ENCODE assay signal across 19 cellular contexts in genomic region chr12:58530421-58531067, GRCh38.
A peak's percentile ranks its signal among the peaks of the same experiment; 100 is the strongest.
DNase-seq lines count a peak whose midpoint lies in the region; ATAC-seq and TF ChIP-seq lines count a peak whose summit lies in the region.
"Had no signal": no experiment of that assay in that cellular context is flagged by ENCODE, and none has a peak within 500 bp of the region (broad histone marks: within the 10 kb centered on the region; RNA-seq: fewer than 3 reads in every experiment).

No MANE protein-coding gene starts in this region.

- POLR2A ChIA-PET in activated CD4-positive, alpha-beta T cell treated with anti-CD3 and anti-CD28 coated beads, Interleukin-2, amount 10 ng/mL, durations not matched to agents 7 days and 5 days (lab: Charles Lee) = no interaction called here

- peak overlapping the region; percentile 23 for H3K4me3 Mint-ChIP-seq in osteocyte (ENCODE audit: unreplicated experiment)
- H3K4me3 Mint-ChIP-seq in activated CD4-positive, alpha-beta T cell treated with anti-CD3 and anti-CD28 coated beads, Interleukin-2, amount 10 ng/mL, durations not matched to agents 7 days and 5 days = no peak overlapping the region
- H3K4me3 Mint-ChIP-seq: endodermal cell; stimulated activated effector memory CD8-positive, alpha-beta T cell treated with anti-CD3 and anti-CD28 coated beads, Interleukin-12 subunit alpha, Interleukin-12 subunit beta, amount 100 ng/mL, for 72 hours had no signal

- no peak overlapping the region for H3K9ac ChIP-seq in Karpas-422 (ENCODE audit: low read length)

- H3K4me1 Mint-ChIP-seq in osteocyte (ENCODE audit: unreplicated experiment) = peaks cover 54% of the 10 kb centered on the region
- no peaks in the 10 kb centered on the region for H3K4me1 Mint-ChIP-seq in activated CD4-positive, alpha-beta T cell treated with anti-CD3 and anti-CD28 coated beads, Interleukin-2, amount 10 ng/mL, durations not matched to agents 7 days and 5 days
- H3K4me1 Mint-ChIP-seq: endodermal cell; stimulated activated effector memory CD8-positive, alpha-beta T cell treated with anti-CD3 and anti-CD28 coated beads, Interleukin-12 subunit alpha, Interleukin-12 subunit beta, amount 100 ng/mL, for 72 hours had no signal

- H3K27ac Mint-ChIP-seq in osteocyte (ENCODE audit: unreplicated experiment) = peak overlapping the region; percentile 91
- H3K27ac Mint-ChIP-seq in activated CD4-positive, alpha-beta T cell treated with anti-CD3 and anti-CD28 coated beads, Interleukin-2, amount 10 ng/mL, durations not matched to agents 7 days and 5 days = no peak overlapping the region
- H3K27ac Mint-ChIP-seq: endodermal cell; stimulated activated effector memory CD8-positive, alpha-beta T cell treated with anti-CD3 and anti-CD28 coated beads, Interleukin-12 subunit alpha, Interleukin-12 subunit beta, amount 100 ng/mL, for 72 hours had no signal

- H3K4me3 ChIP-seq in RWPE2 (ENCODE audit: severe bottlenecking) (no peak overlapping the region), Karpas-422 (ENCODE audit: low read length) (no peak overlapping the region)
- H3K4me3 ChIP-seq: lung had no signal

- ATAC-seq in RWPE2 (ENCODE audit: low read depth) = peak; percentile 51; the same call in 2 of the 3 replicates
- ATAC-seq: stimulated activated effector memory CD8-positive, alpha-beta T cell treated with anti-CD3 and anti-CD28 coated beads, Interleukin-12 subunit alpha, Interleukin-12 subunit beta, amount 100 ng/mL, for 72 hours had no signal

- TF ChIP-seq CTCF in RWPE2 (IDR thresholded peaks at IDR 0.05; ENCODE audit: poor library complexity, severe bottlenecking) (no peak), osteocyte (IDR thresholded peaks at IDR 0.05) (no peak)

- no peaks in the 10 kb centered on the region for H3K27me3 ChIP-seq in RWPE2 (ENCODE audit: insufficient read depth, poor library complexity, severe bottlenecking)
- no peaks in the 10 kb centered on the region for H3K27me3 ChIP-seq in Karpas-422 (ENCODE audit: low read length)

- no peaks in the 10 kb centered on the region for H3K27me3 Mint-ChIP-seq in osteocyte (ENCODE audit: unreplicated experiment)
- no peaks in the 10 kb centered on the region for H3K27me3 Mint-ChIP-seq in activated CD4-positive, alpha-beta T cell treated with anti-CD3 and anti-CD28 coated beads, Interleukin-2, amount 10 ng/mL, durations not matched to agents 7 days and 5 days

- H3K9me3 ChIP-seq in RWPE2 (ENCODE audit: severe bottlenecking) (no peaks in the 10 kb centered on the region), Karpas-422 (ENCODE audit: low read length) (no peaks in the 10 kb centered on the region)

- H3K4me1 ChIP-seq in RWPE2 (ENCODE audit: insufficient read depth, poor library complexity, severe bottlenecking) (peaks cover 30% of the 10 kb centered on the region), Karpas-422 (ENCODE audit: low read length) (no peaks in the 10 kb centered on the region)

- no peak overlapping the region for H2AFZ ChIP-seq in Karpas-422 (ENCODE audit: low read length)

- peak overlapping the region; percentile 81 for H3K27ac ChIP-seq in RWPE2 (ENCODE audit: poor library complexity, severe bottlenecking)
- H3K27ac ChIP-seq in Karpas-422 (ENCODE audit: low read length) = no peak overlapping the region

- no peaks in the 10 kb centered on the region for H3K79me2 ChIP-seq in Karpas-422 (ENCODE audit: low read length)

- CTCF ChIA-PET in activated CD4-positive, alpha-beta T cell treated with anti-CD3 and anti-CD28 coated beads, Interleukin-2, amount 10 ng/mL, durations not matched to agents 7 days and 5 days (lab: Charles Lee) = no interaction called here

- H3K4me2 ChIP-seq in Karpas-422 (ENCODE audit: low read depth, low read length, poor library complexity, severe bottlenecking) = no peak overlapping the region

- H3K36me3 ChIP-seq in RWPE2 (ENCODE audit: low read depth) (no peaks in the 10 kb centered on the region), Karpas-422 (ENCODE audit: insufficient read depth, low read length) (no peaks in the 10 kb centered on the region)

- peaks cover 15% of the 10 kb centered on the region for H3K36me3 Mint-ChIP-seq in osteocyte (ENCODE audit: unreplicated experiment)
- H3K36me3 Mint-ChIP-seq in activated CD4-positive, alpha-beta T cell treated with anti-CD3 and anti-CD28 coated beads, Interleukin-2, amount 10 ng/mL, durations not matched to agents 7 days and 5 days (ENCODE audit: low read depth) = no peaks in the 10 kb centered on the region
- H3K36me3 Mint-ChIP-seq: stimulated activated effector memory CD8-positive, alpha-beta T cell treated with anti-CD3 and anti-CD28 coated beads, Interleukin-12 subunit alpha, Interleukin-12 subunit beta, amount 100 ng/mL, for 72 hours had no signal

- peaks cover 18% of the 10 kb centered on the region for H3K9me3 Mint-ChIP-seq in osteocyte (ENCODE audit: unreplicated experiment)
- H3K9me3 Mint-ChIP-seq in activated CD4-positive, alpha-beta T cell treated with anti-CD3 and anti-CD28 coated beads, Interleukin-2, amount 10 ng/mL, durations not matched to agents 7 days and 5 days = no peaks in the 10 kb centered on the region
- H3K9me3 Mint-ChIP-seq: endodermal cell had no signal

- H4K20me1 ChIP-seq in Karpas-422 (ENCODE audit: insufficient read depth, low read depth, low read length) = no peaks in the 10 kb centered on the region

- DNase-seq in Daoy (ENCODE audit: low read depth) (peak; percentile 25), RWPE2 (ENCODE audit: low spot score) (no peak), fibroblast of peridontal ligament (ENCODE audit: extremely low read depth) (peak; percentile 86), osteocyte (ENCODE audit: extremely low spot score, unreplicated experiment) (no peak), HuH-7 (ENCODE audit: low spot score) (no peak), KG1 (lab: John Stamatoyannopoulos, UW) (no peak), Karpas-422 (no peak)
- no peak for DNase-seq in activated CD4-positive, alpha-beta T cell treated with anti-CD3 and anti-CD28 coated beads, Interleukin-2, amount 10 ng/mL, durations not matched to agents 7 days and 5 days
- DNase-seq: activated CD4-positive, CD25-positive, alpha-beta regulatory T cell; aorta; C1 segment of cervical spinal cord; endodermal cell; hypothalamus; NCI-H187; NCI-H82; occipital lobe; stimulated activated CD4-positive, alpha-beta T cell treated with anti-CD3 and anti-CD28 coated beads, Interleukin-2, amount 100 ng/mL, for 48 hours had no signal

- H3K9me2 ChIP-seq in Karpas-422 (replicated peaks; ENCODE audit: insufficient read depth, low read length) = no peaks in the 10 kb centered on the region

Comparison
In these comparisons a context has a peak if more than half of its experiments do, and no peak if none do; other contexts are left out.
1. DNase-seq: peak in Daoy (single experiment) and fibroblast of peridontal ligament (single experiment); none in RWPE2 (single experiment), osteocyte (single experiment), activated CD4-positive, alpha-beta T cell treated with anti-CD3 and anti-CD28 coated beads, Interleukin-2, amount 10 ng/mL, durations not matched to agents 7 days and 5 days (single experiment), HuH-7 (single experiment), KG1 (single experiment) and Karpas-422 (single experiment).